Comparison of ENCODE assay signal across 18 cellular contexts in genomic region chr7:150942591-150943452, GRCh38. TPM values are rescaled to one million over a fixed set of nuclear protein-coding genes. Genes with fewer than 3 reads are reported as not detected.
A peak's percentile ranks its signal among the peaks of the same experiment; 100 is the strongest.
DNase-seq lines count a peak whose midpoint lies in the region; TF ChIP-seq lines count a peak whose summit lies in the region.
"Had no signal": no experiment of that assay in that cellular context is flagged by ENCODE, and none has a peak within 500 bp of the region (broad histone marks: within the 10 kb centered on the region; RNA-seq: fewer than 3 reads in every experiment).

No MANE protein-coding gene starts in this region.

- no peak overlapping the region for H2AFZ ChIP-seq in osteoblast (ENCODE audit: low read length)

- peak; percentile 56 for DNase-seq in DMS53 (lab: John Stamatoyannopoulos, UW)
- DNase-seq in DMS53 treated with DMSO at 0.1 percent for 48 hours (lab: John Stamatoyannopoulos, UW; ENCODE audit: unreplicated experiment): no peak
- peak; percentile 22 for DNase-seq in D341Med (ENCODE audit: low spot score)
- peak; percentile 59 for DNase-seq in chondrocyte (ENCODE audit: low spot score)
- peak; percentile 49 for DNase-seq in osteoblast (ENCODE audit: insufficient read length, low spot score, missing footprints)
- DNase-seq in hypothalamus (lab: John Stamatoyannopoulos, UW): no peak
- no peak for DNase-seq in NCI-H774 (lab: John Stamatoyannopoulos, UW)
- no peak for DNase-seq in NCI-H748 (lab: John Stamatoyannopoulos, UW; ENCODE audit: unreplicated experiment)
- DNase-seq: Caco-2, foreskin melanocyte, HCEC 1CT, NCI-H1048, SW 1271 had no signal

- H3K36me3 Mint-ChIP-seq in chondrocyte (ENCODE audit: low read depth): no peaks in the 10 kb centered on the region
- H3K36me3 Mint-ChIP-seq: activated CD8-positive, alpha-beta memory T cell treated with anti-CD3 and anti-CD28 coated beads, Interleukin-2, amount 10 ng/mL, durations not matched to agents 7 days and 5 days had no signal

- H3K9me3 Mint-ChIP-seq in chondrocyte (ENCODE audit: low read depth): no peaks in the 10 kb centered on the region
- H3K9me3 Mint-ChIP-seq: nephron had no signal

- no peaks in the 10 kb centered on the region for H4K20me1 ChIP-seq in osteoblast (ENCODE audit: insufficient read depth, low read length)

- H3K4me3 ChIP-seq in osteoblast (ENCODE audit: insufficient read depth, low read length): no peak overlapping the region
- H3K4me3 ChIP-seq: transverse colon had no signal

- H3K79me2 ChIP-seq in osteoblast (ENCODE audit: insufficient read depth, low read length): no peaks in the 10 kb centered on the region

- no peak overlapping the region for H3K4me3 Mint-ChIP-seq in chondrocyte (ENCODE audit: unreplicated experiment)
- H3K4me3 Mint-ChIP-seq: activated CD8-positive, alpha-beta memory T cell treated with anti-CD3 and anti-CD28 coated beads, Interleukin-2, amount 10 ng/mL, durations not matched to agents 7 days and 5 days; nephron had no signal

- no peak for TF ChIP-seq CTCF in chondrocyte (IDR thresholded peaks at IDR 0.05)
- TF ChIP-seq CTCF in osteoblast (IDR thresholded peaks at IDR 0.05; ENCODE audit: extremely low read depth, low read depth, low read length): no peak

- H3K27me3 Mint-ChIP-seq in chondrocyte (ENCODE audit: low read depth): peaks cover 9% of the 10 kb centered on the region

- H3K9me3 ChIP-seq in osteoblast (ENCODE audit: low read depth, low read length): no peaks in the 10 kb centered on the region
- H3K9me3 ChIP-seq: Caco-2, transverse colon had no signal

- no peaks in the 10 kb centered on the region for H3K36me3 ChIP-seq in osteoblast (ENCODE audit: insufficient read depth, low read length)
- H3K36me3 ChIP-seq: transverse colon had no signal

- peaks cover 6% of the 10 kb centered on the region for H3K4me1 Mint-ChIP-seq in chondrocyte (ENCODE audit: low read depth)

- H3K27ac Mint-ChIP-seq in chondrocyte (ENCODE audit: unreplicated experiment): no peak overlapping the region
- H3K27ac Mint-ChIP-seq: activated CD8-positive, alpha-beta memory T cell treated with anti-CD3 and anti-CD28 coated beads, Interleukin-2, amount 10 ng/mL, durations not matched to agents 7 days and 5 days; progenitor cell of endocrine pancreas had no signal

- peaks cover 3% of the 10 kb centered on the region for H3K4me1 ChIP-seq in osteoblast (ENCODE audit: insufficient read depth, low read length)

- H3K27me3 ChIP-seq in osteoblast (ENCODE audit: insufficient read depth, low read length): no peaks in the 10 kb centered on the region

- no peak overlapping the region for H3K4me2 ChIP-seq in osteoblast (ENCODE audit: insufficient read depth, low read length)

- no peak overlapping the region for H3K27ac ChIP-seq in osteoblast (ENCODE audit: low read depth, low read length)
- H3K27ac ChIP-seq: 22Rv1 had no signal

RNA-seq across cellular contexts. Expression of gene KCNH2, which starts 35.3 kb away (rescaled TPM):
- 0.19 to 0.33 TPM (median 0.30 TPM) in 3 replicates for total RNA-seq in chondrocyte
- not detected in 2 replicates for total RNA-seq in osteoblast

RNA-seq across cellular contexts. Expression of gene NOS3, which starts 48.0 kb away (rescaled TPM):
- not detected in 3 replicates for total RNA-seq in chondrocyte
- total RNA-seq in osteoblast: not detected in 2 replicates

Comparison
In these comparisons a context has a peak if more than half of its experiments do, and no peak if none do; other contexts are left out.
1. DNase-seq: peak in DMS53 (single experiment), D341Med (single experiment), chondrocyte (single experiment) and osteoblast (single experiment); none in DMS53 treated with DMSO at 0.1 percent for 48 hours (single experiment), hypothalamus (0 of 51), NCI-H774 (single experiment) and NCI-H748 (single experiment).